22 cellular contexts compared by ENCODE assay signal in the genomic region with DNA sequence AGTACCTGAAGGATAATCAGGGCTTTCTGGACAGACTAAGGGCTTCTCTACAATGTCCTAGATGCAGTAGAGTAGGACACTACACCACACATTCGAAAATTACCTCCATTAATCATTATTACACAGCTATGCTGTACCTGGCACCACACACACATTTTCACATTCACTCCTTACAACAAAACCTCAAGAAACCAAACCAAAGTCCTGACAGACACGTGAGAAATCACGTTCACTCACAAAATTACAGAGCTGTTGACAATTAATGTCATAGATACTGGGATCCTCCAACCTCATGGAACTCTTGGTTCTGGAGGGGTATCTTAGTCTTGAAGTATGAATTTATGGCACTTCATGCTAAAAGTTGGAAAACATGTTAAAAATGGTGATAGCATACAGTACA. TPM values are rescaled to one million over a fixed set of nuclear protein-coding genes. Genes with fewer than 3 reads are reported as not detected.
A peak's percentile ranks its signal among the peaks of the same experiment; 100 is the strongest.
DNase-seq lines count a peak whose midpoint lies in the region; ATAC-seq and TF ChIP-seq lines count a peak whose summit lies in the region.
"Had no signal": no experiment of that assay in that cellular context is flagged by ENCODE, and none has a peak within 500 bp of the region (broad histone marks: within the 10 kb centered on the region; RNA-seq: fewer than 3 reads in every experiment).

No MANE protein-coding gene starts in this region.

- H3K4me3 Mint-ChIP-seq in stimulated activated naive CD8-positive, alpha-beta T cell treated with anti-CD3 and anti-CD28 coated beads, Interleukin-15, Interleukin-2, amounts not matched to agents 100 ng/mL and 50 ng/mL, for 24 hours, result no peak overlapping the region
- H3K4me3 Mint-ChIP-seq in stimulated activated naive CD8-positive, alpha-beta T cell treated with anti-CD3 and anti-CD28 coated beads, Interleukin-15, amount 100 ng/mL, for 72 hours, result no peak overlapping the region
- peak overlapping the region; percentile 1 for H3K4me3 Mint-ChIP-seq in activated naive CD8-positive, alpha-beta T cell
- H3K4me3 Mint-ChIP-seq in memory B cell, result peak overlapping the region; percentile 1
- no peak overlapping the region for H3K4me3 Mint-ChIP-seq in activated T-cell treated with anti-CD3 and anti-CD28 coated beads, Interleukin-2, amount 50 U/mL, for 72 hours

- no peaks in the 10 kb centered on the region for H3K9me3 Mint-ChIP-seq in stimulated activated naive CD8-positive, alpha-beta T cell treated with anti-CD3 and anti-CD28 coated beads, Interleukin-15, Interleukin-2, amounts not matched to agents 100 ng/mL and 50 ng/mL, for 24 hours
- H3K9me3 Mint-ChIP-seq in stimulated activated naive CD8-positive, alpha-beta T cell treated with anti-CD3 and anti-CD28 coated beads, Interleukin-15, amount 100 ng/mL, for 72 hours, result no peaks in the 10 kb centered on the region
- no peaks in the 10 kb centered on the region for H3K9me3 Mint-ChIP-seq in activated naive CD8-positive, alpha-beta T cell (ENCODE audit: low read depth)
- H3K9me3 Mint-ChIP-seq in memory B cell, result no peaks in the 10 kb centered on the region
- no peaks in the 10 kb centered on the region for H3K9me3 Mint-ChIP-seq in activated T-cell treated with anti-CD3 and anti-CD28 coated beads, Interleukin-2, amount 50 U/mL, for 72 hours

- no peaks in the 10 kb centered on the region for H3K27me3 Mint-ChIP-seq in stimulated activated naive CD8-positive, alpha-beta T cell treated with anti-CD3 and anti-CD28 coated beads, Interleukin-15, Interleukin-2, amounts not matched to agents 100 ng/mL and 50 ng/mL, for 24 hours
- H3K27me3 Mint-ChIP-seq in stimulated activated naive CD8-positive, alpha-beta T cell treated with anti-CD3 and anti-CD28 coated beads, Interleukin-15, amount 100 ng/mL, for 72 hours, result no peaks in the 10 kb centered on the region
- no peaks in the 10 kb centered on the region for H3K27me3 Mint-ChIP-seq in activated naive CD8-positive, alpha-beta T cell
- no peaks in the 10 kb centered on the region for H3K27me3 Mint-ChIP-seq in memory B cell
- no peaks in the 10 kb centered on the region for H3K27me3 Mint-ChIP-seq in activated T-cell treated with anti-CD3 and anti-CD28 coated beads, Interleukin-2, amount 50 U/mL, for 72 hours (ENCODE audit: low read depth)

- peak overlapping the region; percentile 1 for H3K27ac Mint-ChIP-seq in stimulated activated naive CD8-positive, alpha-beta T cell treated with anti-CD3 and anti-CD28 coated beads, Interleukin-15, Interleukin-2, amounts not matched to agents 100 ng/mL and 50 ng/mL, for 24 hours
- peak overlapping the region in 1 of 2 donors; percentile 31 for H3K27ac Mint-ChIP-seq in stimulated activated naive CD8-positive, alpha-beta T cell treated with anti-CD3 and anti-CD28 coated beads, Interleukin-15, amount 100 ng/mL, for 72 hours
- peak overlapping the region; percentile 30 for H3K27ac Mint-ChIP-seq in activated naive CD8-positive, alpha-beta T cell
- H3K27ac Mint-ChIP-seq in memory B cell, result no peak overlapping the region
- no peak overlapping the region for H3K27ac Mint-ChIP-seq in activated T-cell treated with anti-CD3 and anti-CD28 coated beads, Interleukin-2, amount 50 U/mL, for 72 hours

- H3K36me3 Mint-ChIP-seq in stimulated activated naive CD8-positive, alpha-beta T cell treated with anti-CD3 and anti-CD28 coated beads, Interleukin-15, Interleukin-2, amounts not matched to agents 100 ng/mL and 50 ng/mL, for 24 hours (ENCODE audit: low read depth), result peaks cover 17% of the 10 kb centered on the region
- H3K36me3 Mint-ChIP-seq in activated naive CD8-positive, alpha-beta T cell, result no peaks in the 10 kb centered on the region
- peaks cover 5% of the 10 kb centered on the region for H3K36me3 Mint-ChIP-seq in memory B cell
- peaks cover 0 to 4% of the 10 kb centered on the region in 2 donors for H3K36me3 Mint-ChIP-seq in activated T-cell treated with anti-CD3 and anti-CD28 coated beads, Interleukin-2, amount 50 U/mL, for 72 hours (ENCODE audit: insufficient read depth in 2 of 2)

- DNase-seq in stimulated activated naive CD8-positive, alpha-beta T cell treated with anti-CD3 and anti-CD28 coated beads, Interleukin-15, amount 100 ng/mL, for 72 hours, result no peak
- DNase-seq in memory B cell (ENCODE audit: low spot score in 2 of 2) (no peak), GM13976 (ENCODE audit: low spot score) (no peak)
- DNase-seq in activated T-cell treated with anti-CD3 and anti-CD28 coated beads, Interleukin-2, amount 50 U/mL, for 72 hours, result no peak
- DNase-seq: AML-193, C1 segment of cervical spinal cord, COR-L47, DMS79, GOT3, IMR-90, NCI-H1105, NCI-H146, NCI-H2029, NCI-H2227 treated with DMSO at 0.1 percent for 48 hours, NCI-H510A treated with DMSO at 0.1 percent for 48 hours, NCI-H748 treated with DMSO at 0.1 percent for 48 hours had no signal

- in situ Hi-C loops in GM13976 (cut with MboI; ENCODE audit: low sequenced_read_pairs, unreplicated experiment), result no loop called here

- peaks cover 86% of the 10 kb centered on the region for H3K4me1 Mint-ChIP-seq in stimulated activated naive CD8-positive, alpha-beta T cell treated with anti-CD3 and anti-CD28 coated beads, Interleukin-15, Interleukin-2, amounts not matched to agents 100 ng/mL and 50 ng/mL, for 24 hours (ENCODE audit: low read depth)
- peaks cover 79% of the 10 kb centered on the region for H3K4me1 Mint-ChIP-seq in stimulated activated naive CD8-positive, alpha-beta T cell treated with anti-CD3 and anti-CD28 coated beads, Interleukin-15, amount 100 ng/mL, for 72 hours
- peaks cover 89% of the 10 kb centered on the region for H3K4me1 Mint-ChIP-seq in activated naive CD8-positive, alpha-beta T cell (ENCODE audit: low read depth)
- H3K4me1 Mint-ChIP-seq in memory B cell, result peaks cover 49% of the 10 kb centered on the region
- peaks cover 82% of the 10 kb centered on the region for H3K4me1 Mint-ChIP-seq in activated T-cell treated with anti-CD3 and anti-CD28 coated beads, Interleukin-2, amount 50 U/mL, for 72 hours (ENCODE audit: low read depth)

- TF ChIP-seq CTCF in GM13976 (IDR thresholded peaks at IDR 0.05; ENCODE audit: borderline replicate concordance, control extremely low read depth, extremely low read depth, insufficient read depth, missing control alignments), result no peak

- ATAC-seq in stimulated activated naive CD8-positive, alpha-beta T cell treated with anti-CD3 and anti-CD28 coated beads, Interleukin-15, amount 100 ng/mL, for 72 hours, result no peak
- no peak for ATAC-seq in memory B cell (ENCODE audit: low read depth)
- ATAC-seq in HG03520 (IDR thresholded peaks at IDR 0.05; ENCODE audit: unreplicated experiment), result no peak
- no peak for ATAC-seq in HG02884 (IDR thresholded peaks at IDR 0.05; ENCODE audit: unreplicated experiment)
- ATAC-seq in activated T-cell treated with anti-CD3 and anti-CD28 coated beads, Interleukin-2, amount 50 U/mL, for 72 hours (replicated peaks in 1 of 2), result no peak
- ATAC-seq: HCT116, Panc1 had no signal

RNA-seq across cellular contexts. Expression of a gene that starts 16.3 kb away (rescaled TPM):
- 10 to 100 TPM; 79.0 to 80.5 TPM for total RNA-seq in activated T-cell treated with anti-CD3 and anti-CD28 coated beads, Interleukin-2, amount 50 U/mL, for 72 hours

Comparison
In these comparisons a context has a peak if more than half of its experiments do, and no peak if none do; other contexts are left out.
1. H3K27ac Mint-ChIP-seq: peak in stimulated activated naive CD8-positive, alpha-beta T cell treated with anti-CD3 and anti-CD28 coated beads, Interleukin-15, Interleukin-2, amounts not matched to agents 100 ng/mL and 50 ng/mL, for 24 hours (single experiment) and activated naive CD8-positive, alpha-beta T cell (single experiment); none in memory B cell (single experiment) and activated T-cell treated with anti-CD3 and anti-CD28 coated beads, Interleukin-2, amount 50 U/mL, for 72 hours (single experiment).
2. H3K4me3 Mint-ChIP-seq: peak in activated naive CD8-positive, alpha-beta T cell (single experiment) and memory B cell (single experiment); none in stimulated activated naive CD8-positive, alpha-beta T cell treated with anti-CD3 and anti-CD28 coated beads, Interleukin-15, Interleukin-2, amounts not matched to agents 100 ng/mL and 50 ng/mL, for 24 hours (single experiment), stimulated activated naive CD8-positive, alpha-beta T cell treated with anti-CD3 and anti-CD28 coated beads, Interleukin-15, amount 100 ng/mL, for 72 hours (0 of 2) and activated T-cell treated with anti-CD3 and anti-CD28 coated beads, Interleukin-2, amount 50 U/mL, for 72 hours (0 of 2).